In genomic region chr15:47437492-47437891, GRCh38 we compare ENCODE assay signal across 22 cellular contexts.
"Had no signal": no experiment of that assay in that cellular context is flagged by ENCODE, and none has a peak within 500 bp of the region (broad histone marks: within the 10 kb centered on the region; RNA-seq: fewer than 3 reads in every experiment).

No MANE protein-coding gene starts in this region.

- H3K27me3 ChIP-seq: gastrocnemius medialis, pancreas, spleen, tibial nerve had no signal

- DNase-seq: activated CD4-positive, alpha-beta memory T cell treated with anti-CD3 and anti-CD28 coated beads, Interleukin-2, amount 10 ng/mL, durations not matched to agents 7 days and 5 days; activated CD4-positive, alpha-beta T cell treated with anti-CD3 and anti-CD28 coated beads, Interleukin-2, amount 10 ng/mL, durations not matched to agents 24 days and 14 days; activated CD4-positive, CD25-positive, alpha-beta regulatory T cell treated with anti-CD3 and anti-CD28 coated beads, Interleukin-2, amount 50 U/mL, for 72 hours; activated CD8-positive, alpha-beta memory T cell treated with anti-CD3 and anti-CD28 coated beads, Interleukin-2, amount 50 U/mL, for 48 hours; activated gamma-delta T cell treated with Interleukin-2 at 50 U/mL for 16 hours; activated naive CD4-positive, alpha-beta T cell treated with anti-CD3 and anti-CD28 coated beads, Interleukin-2, amount 50 U/mL, for 16 hours; activated T-cell treated with anti-CD3 and anti-CD28 coated beads, Interleukin-2, amount 50 U/mL, for 24 hours; amniotic stem cell; endodermal cell; gastrocnemius medialis; glutamatergic neuron; islet precursor cell; left colon; midbrain; naive thymus-derived CD8-positive, alpha-beta T cell; pancreas; right cardiac atrium; spleen; stimulated activated naive CD4-positive, alpha-beta T cell treated with Interleukin-2 at 50 U/mL for 16 hours; T-helper 2 cell had no signal

- H3K36me3 ChIP-seq: gastrocnemius medialis, pancreas, prostate gland, spleen, tibial nerve had no signal

- H3K4me3 ChIP-seq: gastrocnemius medialis, pancreas, prostate gland, spleen, tibial nerve had no signal

- H3K4me1 ChIP-seq: pancreas, prostate gland, spleen had no signal

- H3K9me3 ChIP-seq: gastrocnemius medialis, pancreas, prostate gland, spleen, tibial nerve had no signal

- FAIRE-seq: pancreas had no signal

- H3K27ac ChIP-seq: gastrocnemius medialis, pancreas, prostate gland, spleen, tibial nerve had no signal
